Comparison of ENCODE assay signal across 9 cellular contexts in genomic region chrX:39337461-39337860, GRCh38.
A peak's percentile ranks its signal among the peaks of the same experiment; 100 is the strongest.
DNase-seq lines count a peak whose midpoint lies in the region; ATAC-seq and TF ChIP-seq lines count a peak whose summit lies in the region.
"Had no signal": no experiment of that assay in that cellular context is flagged by ENCODE, and none has a peak within 500 bp of the region (broad histone marks: within the 10 kb centered on the region; RNA-seq: fewer than 3 reads in every experiment).

No MANE protein-coding gene starts in this region.

- H3K36me3 ChIP-seq in PC-9 (ENCODE audit: low read depth): no peaks in the 10 kb centered on the region

- no peaks in the 10 kb centered on the region for H3F3A ChIP-seq in PC-9 (ENCODE audit: insufficient read depth, low read depth)

- H3K4me3 Mint-ChIP-seq in activated T-helper 2 cell treated with anti-CD3 and anti-CD28 coated beads, Interferon-gamma antibody, Interleukin-2, Interleukin-4, amounts not matched to agents 10 μg/mL and 5 μg/mL and 100 μg/mL, durations not matched to agents 14 hours and 24 hours and 36 hours (ENCODE audit: low read depth): no peak overlapping the region
- no peak overlapping the region for H3K4me3 Mint-ChIP-seq in HFFc6

- peaks cover 8% of the 10 kb centered on the region for H3K9me3 Mint-ChIP-seq in activated T-helper 2 cell treated with anti-CD3 and anti-CD28 coated beads, Interferon-gamma antibody, Interleukin-2, Interleukin-4, amounts not matched to agents 10 μg/mL and 5 μg/mL and 100 μg/mL, durations not matched to agents 14 hours and 24 hours and 36 hours
- no peaks in the 10 kb centered on the region; the same call in 1 of the 2 replicates for H3K9me3 Mint-ChIP-seq in HFFc6

- H3K79me2 ChIP-seq in PC-9 (ENCODE audit: low read depth): no peaks in the 10 kb centered on the region

- no peaks in the 10 kb centered on the region for H3K9me2 ChIP-seq in PC-9 (ENCODE audit: insufficient read depth)

- peaks cover 16% of the 10 kb centered on the region for H3K36me3 Mint-ChIP-seq in activated T-helper 2 cell treated with anti-CD3 and anti-CD28 coated beads, Interferon-gamma antibody, Interleukin-2, Interleukin-4, amounts not matched to agents 10 μg/mL and 5 μg/mL and 100 μg/mL, durations not matched to agents 14 hours and 24 hours and 36 hours (ENCODE audit: low read depth)
- H3K36me3 Mint-ChIP-seq in HFFc6 (ENCODE audit: low read depth): no peaks in the 10 kb centered on the region

- H3K4me1 Mint-ChIP-seq in activated T-helper 2 cell treated with anti-CD3 and anti-CD28 coated beads, Interferon-gamma antibody, Interleukin-2, Interleukin-4, amounts not matched to agents 10 μg/mL and 5 μg/mL and 100 μg/mL, durations not matched to agents 14 hours and 24 hours and 36 hours (ENCODE audit: low read depth): peaks cover 42% of the 10 kb centered on the region
- no peaks in the 10 kb centered on the region for H3K4me1 Mint-ChIP-seq in HFFc6 (ENCODE audit: low read depth)

- in situ Hi-C loops in GM13977 (cut with MboI; ENCODE audit: low pct_unique_long_range_greater_than_20kb, low sequenced_read_pairs, unreplicated experiment): no loop called here

- no TSS peak for BruUV-seq in PC-9 (replicated peaks; lab: Mats Ljungman, UMichigan)

- no peaks in the 10 kb centered on the region for H4K20me1 ChIP-seq in PC-9 (ENCODE audit: insufficient read depth)

- no peak overlapping the region for H2AFZ ChIP-seq in PC-9

- no peak overlapping the region for H3K27ac ChIP-seq in PC-9

- no peaks in the 10 kb centered on the region for H3K4me1 ChIP-seq in PC-9 (replicated peaks; ENCODE audit: insufficient read depth)

- H3K27me3 Mint-ChIP-seq in activated T-helper 2 cell treated with anti-CD3 and anti-CD28 coated beads, Interferon-gamma antibody, Interleukin-2, Interleukin-4, amounts not matched to agents 10 μg/mL and 5 μg/mL and 100 μg/mL, durations not matched to agents 14 hours and 24 hours and 36 hours (ENCODE audit: low read depth): no peaks in the 10 kb centered on the region
- H3K27me3 Mint-ChIP-seq in HFFc6 (ENCODE audit: insufficient read depth): no peaks in the 10 kb centered on the region; the same call in 1 of the 2 replicates

- POLR2A ChIA-PET in PC-9 (lab: Charles Lee; ENCODE audit: unreplicated experiment): no interaction called here

- no peak overlapping the region for H3K4me2 ChIP-seq in PC-9

- TF ChIP-seq CTCF in HFFc6 (IDR thresholded peaks at IDR 0.05) (no peak), PC-9 (conservative IDR thresholded peaks at IDR 0.05) (no peak), GM13977 (IDR thresholded peaks at IDR 0.05; ENCODE audit: extremely low read depth, insufficient read depth, missing control alignments) (no peak)

- intact Hi-C loops in activated T-helper 2 cell treated with anti-CD3 and anti-CD28 coated beads, Interferon-gamma antibody, Interleukin-2, Interleukin-4, amounts not matched to agents 10 μg/mL and 5 μg/mL and 100 μg/mL, durations not matched to agents 14 hours and 24 hours and 36 hours (cut with micrococcal nuclease): loop anchor here (1.0 to 10.0 kb wide), 2 partner anchors 88 to 517 kb away; no protein-coding TSS in a partner anchor
- intact Hi-C loops in sciatic nerve (cut with DNase I) (no loop called here), PC-9 (cut with micrococcal nuclease; ENCODE audit: unreplicated experiment) (no loop called here)

- peak; percentile 31 for ATAC-seq in sciatic nerve

- H3K9me3 ChIP-seq in PC-9 (ENCODE audit: insufficient read depth, low read depth): no peaks in the 10 kb centered on the region

- no peaks in the 10 kb centered on the region for H3K27me3 ChIP-seq in PC-9 (ENCODE audit: insufficient read depth, low read depth)

- H3K4me3 ChIP-seq in PC-9: no peak overlapping the region

- H3K27ac Mint-ChIP-seq in activated T-helper 2 cell treated with anti-CD3 and anti-CD28 coated beads, Interferon-gamma antibody, Interleukin-2, Interleukin-4, amounts not matched to agents 10 μg/mL and 5 μg/mL and 100 μg/mL, durations not matched to agents 14 hours and 24 hours and 36 hours: peak overlapping the region; percentile 75
- no peak overlapping the region for H3K27ac Mint-ChIP-seq in HFFc6

- CTCF ChIA-PET in PC-9 (lab: Charles Lee): no interaction called here

- DNase-seq in DMS79 treated with DMSO at 0.1 percent for 48 hours (lab: John Stamatoyannopoulos, UW) (peak; percentile 7), DMS79 (lab: John Stamatoyannopoulos, UW) (no peak), NCI-H128 (lab: John Stamatoyannopoulos, UW; ENCODE audit: unreplicated experiment) (peak; percentile 9), sciatic nerve (ENCODE audit: low spot score) (no peak), HFFc6 (no peak), PC-9 (no peak), GM13977 (ENCODE audit: low spot score) (no peak)
- DNase-seq in activated T-helper 2 cell treated with anti-CD3 and anti-CD28 coated beads, Interferon-gamma antibody, Interleukin-2, Interleukin-4, amounts not matched to agents 10 μg/mL and 5 μg/mL and 100 μg/mL, durations not matched to agents 14 hours and 24 hours and 36 hours (ENCODE audit: low spot score): no peak
- DNase-seq: IMR-90 had no signal

Comparison
In these comparisons a context has a peak if more than half of its experiments do, and no peak if none do; other contexts are left out.
1. DNase-seq: peak in DMS79 treated with DMSO at 0.1 percent for 48 hours (single experiment) and NCI-H128 (single experiment); none in DMS79 (single experiment), activated T-helper 2 cell treated with anti-CD3 and anti-CD28 coated beads, Interferon-gamma antibody, Interleukin-2, Interleukin-4, amounts not matched to agents 10 μg/mL and 5 μg/mL and 100 μg/mL, durations not matched to agents 14 hours and 24 hours and 36 hours (single experiment), sciatic nerve (single experiment), HFFc6 (single experiment), PC-9 (0 of 2) and GM13977 (single experiment).